1 cellular context compared by ENCODE assay signal in genomic region chr19:6711078-6711361, GRCh38.
TF ChIP-seq lines count a peak whose summit lies in the region.

No MANE protein-coding gene starts in this region.

TF ChIP-seq in HepG2, 621 proteins besides CTCF, POLR2A, EP300 and RAD21:
- peak; percentile 51; the same call in 1 of the 2 replicates for TF ChIP-seq POLR2G (IDR thresholded peaks at IDR 0.05; ENCODE audit: low read depth, low read length)
- 0 out of 2 replicates have a peak, but pooled peaks have one; percentile 3 for TF ChIP-seq SSRP1 (CRISPR knock-in tag; IDR thresholded peaks at IDR 0.05)
- no peak for TF ChIP-seq HNRNPH1 (optimal IDR thresholded peaks at IDR 0.05; ENCODE audit: low read depth, low read length)
- peak; percentile 13; the same call in 1 of the 2 replicates for TF ChIP-seq HNRNPL (IDR thresholded peaks at IDR 0.05; ENCODE audit: low read depth, low read length)
